ENCODE assay signal across 32 cellular contexts in genomic region chr17:72656114-72656763, GRCh38.
DNase-seq lines count a peak whose midpoint lies in the region; ATAC-seq and TF ChIP-seq lines count a peak whose summit lies in the region.
"Had no signal": no experiment of that assay in that cellular context is flagged by ENCODE, and none has a peak within 500 bp of the region (broad histone marks: within the 10 kb centered on the region; RNA-seq: fewer than 3 reads in every experiment).

No MANE protein-coding gene starts in this region.

- no peak overlapping the region for H3K4me3 ChIP-seq in endodermal cell (ENCODE audit: low read length)
- H3K4me3 ChIP-seq: adrenal gland, body of pancreas, heart right ventricle, lung, MG63, pancreas, spleen, suprapubic skin had no signal

- H3K27ac ChIP-seq in endodermal cell (ENCODE audit: low read depth, low read length), result peak overlapping the region; percentile 9
- H3K27ac ChIP-seq: adrenal gland, body of pancreas, heart right ventricle, pancreas, spleen, suprapubic skin had no signal

- no peaks in the 10 kb centered on the region for H3K27me3 Mint-ChIP-seq in endodermal cell (ENCODE audit: insufficient read depth)
- H3K27me3 Mint-ChIP-seq in progenitor cell of endocrine pancreas, result peaks cover 6% of the 10 kb centered on the region
- no peaks in the 10 kb centered on the region for H3K27me3 Mint-ChIP-seq in activated T-cell treated with anti-CD3 and anti-CD28 coated beads, Interleukin-2, amount 50 U/mL, for 4 hours (ENCODE audit: low read depth)
- H3K27me3 Mint-ChIP-seq: activated T-cell treated with anti-CD3 and anti-CD28 coated beads, Interleukin-2, amount 50 U/mL, for 24 hours; B cell had no signal

- peaks cover 24% of the 10 kb centered on the region for H3K4me1 Mint-ChIP-seq in endodermal cell
- peaks cover 14% of the 10 kb centered on the region for H3K4me1 Mint-ChIP-seq in progenitor cell of endocrine pancreas (ENCODE audit: low read depth)
- H3K4me1 Mint-ChIP-seq in activated T-cell treated with anti-CD3 and anti-CD28 coated beads, Interleukin-2, amount 50 U/mL, for 4 hours (ENCODE audit: low read depth), result no peaks in the 10 kb centered on the region
- H3K4me1 Mint-ChIP-seq: B cell; CD8-positive, alpha-beta memory T cell; nephron had no signal

- no peak overlapping the region for H3K4me3 Mint-ChIP-seq in endodermal cell
- H3K4me3 Mint-ChIP-seq in progenitor cell of endocrine pancreas (ENCODE audit: low read depth), result no peak overlapping the region
- no peak overlapping the region for H3K4me3 Mint-ChIP-seq in activated T-cell treated with anti-CD3 and anti-CD28 coated beads, Interleukin-2, amount 50 U/mL, for 4 hours
- H3K4me3 Mint-ChIP-seq: activated T-cell treated with anti-CD3 and anti-CD28 coated beads, Interleukin-2, amount 50 U/mL, for 24 hours; B cell; CD8-positive, alpha-beta memory T cell; nephron had no signal

- no peaks in the 10 kb centered on the region for H3K9me3 Mint-ChIP-seq in endodermal cell
- H3K9me3 Mint-ChIP-seq in progenitor cell of endocrine pancreas (ENCODE audit: low read depth), result no peaks in the 10 kb centered on the region
- H3K9me3 Mint-ChIP-seq in activated T-cell treated with anti-CD3 and anti-CD28 coated beads, Interleukin-2, amount 50 U/mL, for 4 hours, result no peaks in the 10 kb centered on the region
- H3K9me3 Mint-ChIP-seq: activated T-cell treated with anti-CD3 and anti-CD28 coated beads, Interleukin-2, amount 50 U/mL, for 24 hours; CD8-positive, alpha-beta memory T cell; nephron had no signal

- ATAC-seq in activated T-cell treated with anti-CD3 and anti-CD28 coated beads, Interleukin-2, amount 50 U/mL, for 4 hours, result no peak
- no peak for ATAC-seq in left ventricle myocardium superior
- ATAC-seq: body of pancreas, heart right ventricle, pancreas, right cardiac atrium, SK-N-SH treated with all-trans-retinoic acid at 6 μM for 48 hours had no signal

- DNase-seq in C1 segment of cervical spinal cord (lab: John Stamatoyannopoulos, UW) (peak in 10 of 14 donors; percentile 11 to 64 (median 30)), NCI-H187 treated with DMSO at 0.1 percent for 48 hours (lab: John Stamatoyannopoulos, UW) (peak; percentile 28), endodermal cell (no peak), progenitor cell of endocrine pancreas (ENCODE audit: low spot score, unreplicated experiment) (no peak), left ventricle myocardium superior (no peak), GOT3 (lab: John Stamatoyannopoulos, UW) (no peak)
- DNase-seq in activated T-cell treated with anti-CD3 and anti-CD28 coated beads, Interleukin-2, amount 50 U/mL, for 4 hours, result no peak
- no peak for DNase-seq in activated CD4-positive, CD25-positive, alpha-beta regulatory T cell treated with anti-CD3 and anti-CD28 coated beads, Interleukin-2, amount 50 U/mL, for 72 hours
- DNase-seq: activated CD8-positive, alpha-beta memory T cell treated with anti-CD3 and anti-CD28 coated beads for 24 hours; activated T-cell treated with anti-CD3 and anti-CD28 coated beads, Interleukin-2, amount 50 U/mL, for 24 hours; adrenal gland; body of pancreas; CD8-positive, alpha-beta memory T cell; DMS53; effector CD8-positive, alpha-beta T cell; heart right ventricle; KG1; kidney glomerular epithelial cell; MG63; NCI-H2081; NCI-H2227 treated with DMSO at 0.1 percent for 48 hours; NCI-H774; pancreas; right cardiac atrium; spleen; stimulated activated CD4-positive, alpha-beta T cell treated with anti-CD3 and anti-CD28 coated beads, Interleukin-4, amount 100 ng/mL, for 1 hour; T-helper 2 cell had no signal

- no peaks in the 10 kb centered on the region for H3K27me3 ChIP-seq in endodermal cell (ENCODE audit: control insufficient read depth, insufficient read depth, low read length, poor library complexity, severe bottlenecking)
- H3K27me3 ChIP-seq: adrenal gland, body of pancreas, heart right ventricle, MG63, pancreas, spleen, suprapubic skin had no signal

- H3K9me3 ChIP-seq in endodermal cell (ENCODE audit: control insufficient read depth, low read length), result no peaks in the 10 kb centered on the region
- H3K9me3 ChIP-seq: adrenal gland, body of pancreas, heart right ventricle, MG63, pancreas, spleen, suprapubic skin had no signal

- H3K36me3 ChIP-seq in endodermal cell (ENCODE audit: control insufficient read depth, insufficient read depth, low read length), result no peaks in the 10 kb centered on the region
- H3K36me3 ChIP-seq: adrenal gland, heart right ventricle, MG63, pancreas, suprapubic skin had no signal

- 70 to 79% methylated on average over 7 to 13 of the region's 14 CpGs for WGBS in endodermal cell (ENCODE audit: insufficient coverage in 1 of 2, insufficient read length in 1 of 2), 2 experiments

- peaks cover 7% of the 10 kb centered on the region for H3K4me1 ChIP-seq in endodermal cell (ENCODE audit: control insufficient read depth, insufficient read depth, low read length)
- H3K4me1 ChIP-seq: adrenal gland, pancreas, spleen had no signal

- intact Hi-C loops in left ventricle myocardium superior (cut with micrococcal nuclease), result no loop called here

- H3K9ac ChIP-seq in endodermal cell (ENCODE audit: extremely low read depth, low read length, poor library complexity, severe bottlenecking), result no peak overlapping the region

- H3K36me3 Mint-ChIP-seq in endodermal cell (ENCODE audit: low read depth) (no peaks in the 10 kb centered on the region), progenitor cell of endocrine pancreas (ENCODE audit: insufficient read depth) (no peaks in the 10 kb centered on the region)
- no peaks in the 10 kb centered on the region for H3K36me3 Mint-ChIP-seq in activated T-cell treated with anti-CD3 and anti-CD28 coated beads, Interleukin-2, amount 50 U/mL, for 4 hours (ENCODE audit: insufficient read depth)
- H3K36me3 Mint-ChIP-seq: CD8-positive, alpha-beta memory T cell had no signal

- TF ChIP-seq CTCF in endodermal cell (conservative IDR thresholded peaks at IDR 0.05) (no peak), progenitor cell of endocrine pancreas (IDR thresholded peaks at IDR 0.05; ENCODE audit: unreplicated experiment) (no peak)

- H3K27ac Mint-ChIP-seq in endodermal cell (no peak overlapping the region), progenitor cell of endocrine pancreas (peak overlapping the region; percentile 30)
- H3K27ac Mint-ChIP-seq: activated T-cell treated with anti-CD3 and anti-CD28 coated beads, Interleukin-2, amount 50 U/mL, for 24 hours; B cell; nephron had no signal

Comparison
In these comparisons a context has a peak if more than half of its experiments do, and no peak if none do; other contexts are left out.
1. DNase-seq: peak in C1 segment of cervical spinal cord (10 of 14) and NCI-H187 treated with DMSO at 0.1 percent for 48 hours (single experiment); none in endodermal cell (single experiment), progenitor cell of endocrine pancreas (single experiment), activated T-cell treated with anti-CD3 and anti-CD28 coated beads, Interleukin-2, amount 50 U/mL, for 4 hours (single experiment), left ventricle myocardium superior (single experiment), GOT3 (single experiment) and activated CD4-positive, CD25-positive, alpha-beta regulatory T cell treated with anti-CD3 and anti-CD28 coated beads, Interleukin-2, amount 50 U/mL, for 72 hours (single experiment).